Comparison of ENCODE assay signal across 1 cellular context in genomic region chr10:80158598-80159127, GRCh38.
A peak's percentile ranks its signal among the peaks of the same experiment; 100 is the strongest.
TF ChIP-seq lines count a peak whose summit lies in the region.

No MANE protein-coding gene starts in this region.

TF ChIP-seq in K562, 482 proteins besides CTCF, POLR2A, EP300 and RAD21 (continued from another document and continues in another):
- TF ChIP-seq, protein P1, sequence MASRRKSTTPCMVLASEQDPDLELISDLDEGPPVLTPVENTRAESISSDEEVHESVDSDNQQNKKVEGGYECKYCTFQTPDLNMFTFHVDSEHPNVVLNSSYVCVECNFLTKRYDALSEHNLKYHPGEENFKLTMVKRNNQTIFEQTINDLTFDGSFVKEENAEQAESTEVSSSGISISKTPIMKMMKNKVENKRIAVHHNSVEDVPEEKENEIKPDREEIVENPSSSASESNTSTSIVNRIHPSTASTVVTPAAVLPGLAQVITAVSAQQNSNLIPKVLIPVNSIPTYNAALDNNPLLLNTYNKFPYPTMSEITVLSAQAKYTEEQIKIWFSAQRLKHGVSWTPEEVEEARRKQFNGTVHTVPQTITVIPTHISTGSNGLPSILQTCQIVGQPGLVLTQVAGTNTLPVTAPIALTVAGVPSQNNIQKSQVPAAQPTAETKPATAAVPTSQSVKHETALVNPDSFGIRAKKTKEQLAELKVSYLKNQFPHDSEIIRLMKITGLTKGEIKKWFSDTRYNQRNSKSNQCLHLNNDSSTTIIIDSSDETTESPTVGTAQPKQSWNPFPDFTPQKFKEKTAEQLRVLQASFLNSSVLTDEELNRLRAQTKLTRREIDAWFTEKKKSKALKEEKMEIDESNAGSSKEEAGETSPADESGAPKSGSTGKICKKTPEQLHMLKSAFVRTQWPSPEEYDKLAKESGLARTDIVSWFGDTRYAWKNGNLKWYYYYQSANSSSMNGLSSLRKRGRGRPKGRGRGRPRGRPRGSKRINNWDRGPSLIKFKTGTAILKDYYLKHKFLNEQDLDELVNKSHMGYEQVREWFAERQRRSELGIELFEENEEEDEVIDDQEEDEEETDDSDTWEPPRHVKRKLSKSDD (conservative IDR thresholded peaks at IDR 0.05; ENCODE audit: low read length): no peak
- no peak for TF ChIP-seq GATAD2A (IDR thresholded peaks at IDR 0.05)
- TF ChIP-seq, protein P2, sequence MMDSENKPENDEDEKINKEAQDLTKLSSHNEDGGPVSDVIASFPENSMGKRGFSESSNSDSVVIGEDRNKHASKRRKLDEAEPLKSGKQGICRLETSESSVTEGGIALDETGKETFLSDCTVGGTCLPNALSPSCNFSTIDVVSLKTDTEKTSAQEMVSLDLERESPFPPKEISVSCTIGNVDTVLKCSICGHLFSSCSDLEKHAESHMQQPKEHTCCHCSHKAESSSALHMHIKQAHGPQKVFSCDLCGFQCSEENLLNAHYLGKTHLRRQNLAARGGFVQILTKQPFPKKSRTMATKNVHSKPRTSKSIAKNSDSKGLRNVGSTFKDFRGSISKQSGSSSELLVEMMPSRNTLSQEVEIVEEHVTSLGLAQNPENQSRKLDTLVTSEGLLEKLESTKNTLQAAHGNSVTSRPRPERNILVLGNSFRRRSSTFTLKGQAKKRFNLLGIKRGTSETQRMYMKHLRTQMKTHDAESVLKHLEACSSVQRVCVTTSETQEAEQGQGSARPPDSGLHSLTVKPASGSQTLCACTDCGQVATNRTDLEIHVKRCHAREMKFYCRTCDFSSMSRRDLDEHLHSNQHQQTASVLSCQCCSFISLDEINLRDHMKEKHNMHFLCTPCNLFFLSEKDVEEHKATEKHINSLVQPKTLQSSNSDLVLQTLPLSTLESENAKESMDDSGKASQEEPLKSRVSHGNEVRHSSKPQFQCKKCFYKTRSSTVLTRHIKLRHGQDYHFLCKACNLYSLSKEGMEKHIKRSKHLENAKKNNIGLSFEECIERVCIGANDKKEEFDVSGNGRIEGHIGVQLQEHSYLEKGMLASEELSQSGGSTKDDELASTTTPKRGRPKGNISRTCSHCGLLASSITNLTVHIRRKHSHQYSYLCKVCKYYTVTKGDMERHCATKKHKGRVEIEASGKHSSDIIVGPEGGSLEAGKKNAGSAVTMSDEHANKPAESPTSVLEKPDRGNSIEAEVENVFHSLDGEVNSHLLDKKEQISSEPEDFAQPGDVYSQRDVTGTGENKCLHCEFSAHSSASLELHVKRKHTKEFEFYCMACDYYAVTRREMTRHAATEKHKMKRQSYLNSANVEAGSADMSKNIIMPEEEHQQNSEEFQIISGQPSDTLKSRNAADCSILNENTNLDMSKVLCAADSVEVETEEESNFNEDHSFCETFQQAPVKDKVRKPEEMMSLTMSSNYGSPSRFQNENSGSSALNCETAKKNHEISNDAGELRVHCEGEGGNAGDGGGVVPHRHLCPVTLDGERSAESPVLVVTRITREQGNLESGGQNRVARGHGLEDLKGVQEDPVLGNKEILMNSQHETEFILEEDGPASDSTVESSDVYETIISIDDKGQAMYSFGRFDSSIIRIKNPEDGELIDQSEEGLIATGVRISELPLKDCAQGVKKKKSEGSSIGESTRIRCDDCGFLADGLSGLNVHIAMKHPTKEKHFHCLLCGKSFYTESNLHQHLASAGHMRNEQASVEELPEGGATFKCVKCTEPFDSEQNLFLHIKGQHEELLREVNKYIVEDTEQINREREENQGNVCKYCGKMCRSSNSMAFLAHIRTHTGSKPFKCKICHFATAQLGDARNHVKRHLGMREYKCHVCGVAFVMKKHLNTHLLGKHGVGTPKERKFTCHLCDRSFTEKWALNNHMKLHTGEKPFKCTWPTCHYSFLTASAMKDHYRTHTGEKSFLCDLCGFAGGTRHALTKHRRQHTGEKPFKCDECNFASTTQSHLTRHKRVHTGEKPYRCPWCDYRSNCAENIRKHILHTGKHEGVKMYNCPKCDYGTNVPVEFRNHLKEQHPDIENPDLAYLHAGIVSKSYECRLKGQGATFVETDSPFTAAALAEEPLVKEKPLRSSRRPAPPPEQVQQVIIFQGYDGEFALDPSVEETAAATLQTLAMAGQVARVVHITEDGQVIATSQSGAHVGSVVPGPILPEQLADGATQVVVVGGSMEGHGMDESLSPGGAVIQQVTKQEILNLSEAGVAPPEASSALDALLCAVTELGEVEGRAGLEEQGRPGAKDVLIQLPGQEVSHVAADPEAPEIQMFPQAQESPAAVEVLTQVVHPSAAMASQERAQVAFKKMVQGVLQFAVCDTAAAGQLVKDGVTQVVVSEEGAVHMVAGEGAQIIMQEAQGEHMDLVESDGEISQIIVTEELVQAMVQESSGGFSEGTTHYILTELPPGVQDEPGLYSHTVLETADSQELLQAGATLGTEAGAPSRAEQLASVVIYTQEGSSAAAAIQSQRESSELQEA (IDR thresholded peaks at IDR 0.05; ENCODE audit: low read depth): no peak
- TF ChIP-seq POU5F1 (IDR thresholded peaks at IDR 0.05; ENCODE audit: borderline replicate concordance, low read depth, low read length, partially characterized antibody): no peak
- peak in 2 of 3 experiments; percentile 40 to 92; a peak in 3 of 6 replicates for TF ChIP-seq ZBTB11 (CRISPR knock-in tag; IDR thresholded peaks at IDR 0.05)
- TF ChIP-seq SETDB1 (IDR thresholded peaks at IDR 0.05; ENCODE audit: low read length): no peak
- TF ChIP-seq ZNF3 (CRISPR knock-in tag; IDR thresholded peaks at IDR 0.05): no peak
- no peak for TF ChIP-seq POLR2AphosphoS2 (IDR thresholded peaks at IDR 0.05; ENCODE audit: low read length)
- TF ChIP-seq DDX20 (tag; IDR thresholded peaks at IDR 0.05; ENCODE audit: low read depth): no peak
- TF ChIP-seq TFE3 (CRISPR knock-in tag; IDR thresholded peaks at IDR 0.05): no peak
- TF ChIP-seq EP400 (IDR thresholded peaks at IDR 0.05): peak; percentile 94
- no peak for TF ChIP-seq ATF6 (CRISPR knock-in tag; IDR thresholded peaks at IDR 0.05)
- no peak for TF ChIP-seq ELF1 (tag; IDR thresholded peaks at IDR 0.05)
- no peak for TF ChIP-seq SRSF1 (IDR thresholded peaks at IDR 0.05; ENCODE audit: low read depth, low read length)
- peak; percentile 96 for TF ChIP-seq ETV5 (CRISPR knock-in tag; IDR thresholded peaks at IDR 0.05; ENCODE audit: low read depth)
- no peak for TF ChIP-seq CCNT2 (IDR thresholded peaks at IDR 0.05; ENCODE audit: borderline replicate concordance, extremely low read depth, insufficient read length, low read depth, low read length)
- no peak for TF ChIP-seq RREB1 (CRISPR knock-in tag; IDR thresholded peaks at IDR 0.05)
- TF ChIP-seq MEF2D (tag; conservative IDR thresholded peaks at IDR 0.05; ENCODE audit: low read depth): peak; percentile 94
- TF ChIP-seq, protein P3, sequence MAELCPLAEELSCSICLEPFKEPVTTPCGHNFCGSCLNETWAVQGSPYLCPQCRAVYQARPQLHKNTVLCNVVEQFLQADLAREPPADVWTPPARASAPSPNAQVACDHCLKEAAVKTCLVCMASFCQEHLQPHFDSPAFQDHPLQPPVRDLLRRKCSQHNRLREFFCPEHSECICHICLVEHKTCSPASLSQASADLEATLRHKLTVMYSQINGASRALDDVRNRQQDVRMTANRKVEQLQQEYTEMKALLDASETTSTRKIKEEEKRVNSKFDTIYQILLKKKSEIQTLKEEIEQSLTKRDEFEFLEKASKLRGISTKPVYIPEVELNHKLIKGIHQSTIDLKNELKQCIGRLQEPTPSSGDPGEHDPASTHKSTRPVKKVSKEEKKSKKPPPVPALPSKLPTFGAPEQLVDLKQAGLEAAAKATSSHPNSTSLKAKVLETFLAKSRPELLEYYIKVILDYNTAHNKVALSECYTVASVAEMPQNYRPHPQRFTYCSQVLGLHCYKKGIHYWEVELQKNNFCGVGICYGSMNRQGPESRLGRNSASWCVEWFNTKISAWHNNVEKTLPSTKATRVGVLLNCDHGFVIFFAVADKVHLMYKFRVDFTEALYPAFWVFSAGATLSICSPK (IDR thresholded peaks at IDR 0.05; ENCODE audit: borderline replicate concordance): no peak
